ENCODE assay signal across 15 cellular contexts in genomic region chr9:112119225-112120045, GRCh38. TPM values are rescaled to one million over a fixed set of nuclear protein-coding genes. Genes with fewer than 3 reads are reported as not detected.
DNase-seq lines count a peak whose midpoint lies in the region; FAIRE-seq and TF ChIP-seq lines count a peak whose summit lies in the region.
"Had no signal": no experiment of that assay in that cellular context is flagged by ENCODE, and none has a peak within 500 bp of the region (broad histone marks: within the 10 kb centered on the region; RNA-seq: fewer than 3 reads in every experiment).

No MANE protein-coding gene starts in this region.

- no peak overlapping the region for H3K56ac ChIP-seq in H9 (ENCODE audit: insufficient read length, low read depth, low read length)

- H3K27me3 Mint-ChIP-seq in H9 (ENCODE audit: low read depth) (no peaks in the 10 kb centered on the region), osteocyte (ENCODE audit: unreplicated experiment) (no peaks in the 10 kb centered on the region)
- H3K27me3 Mint-ChIP-seq: CD4-positive, CD25-positive, alpha-beta regulatory T cell had no signal

- no peak overlapping the region for H3K4ac ChIP-seq in H9 (ENCODE audit: low read depth, low read length)

- H2AFZ ChIP-seq in H9 (ENCODE audit: low read length), result no peak overlapping the region
- peak overlapping the region; percentile 74 for H2AFZ ChIP-seq in keratinocyte (ENCODE audit: control insufficient read depth, low read length)

- H4K20me1 ChIP-seq in H9 (ENCODE audit: control insufficient read depth, insufficient read depth, insufficient read length) (no peaks in the 10 kb centered on the region), keratinocyte (ENCODE audit: control insufficient read depth, extremely low read depth, insufficient read depth, low read length) (no peaks in the 10 kb centered on the region)

- H3K4me1 Mint-ChIP-seq in H9 (peaks cover 21 to 35% of the 10 kb centered on the region in 2 experiments), osteocyte (ENCODE audit: unreplicated experiment) (no peaks in the 10 kb centered on the region)

- H3K36me3 ChIP-seq in WERI-Rb-1 (peaks cover 50% of the 10 kb centered on the region), keratinocyte (ENCODE audit: control insufficient read depth in 2 of 2, extremely low read depth in 1 of 2, insufficient read depth in 2 of 2, low read length in 2 of 2) (no peaks in the 10 kb centered on the region), H7 (replicated peaks; ENCODE audit: control insufficient read depth, insufficient read depth, low read length) (no peaks in the 10 kb centered on the region; the same call in 1 of the 2 replicates)

- H3K36me3 Mint-ChIP-seq in H9 (ENCODE audit: insufficient read depth in 1 of 3, low read depth in 3 of 3) (peaks cover 0 to 7% (median 3%) of the 10 kb centered on the region in 3 experiments; a peak in 3 of 7 replicates), osteocyte (ENCODE audit: unreplicated experiment) (peaks cover 21% of the 10 kb centered on the region)

- dilution Hi-C loops in keratinocyte (cut with MboI; ENCODE audit: extremely low pct_ligation_motif_present, low sequenced_read_pairs), result loop anchor here (25.0 kb wide), 1 partner anchor 93 kb away; no protein-coding TSS in a partner anchor

- WGBS in H9 (ENCODE audit: extremely low coverage, insufficient read length, low lambda C conversion rate), result no CpG with 5 or more reads among the region's 12 CpGs

- H2BK15ac ChIP-seq in H9 (ENCODE audit: low read depth, low read length), result no peak overlapping the region

- H3K9ac ChIP-seq in H9 (ENCODE audit: extremely low read depth, insufficient read length, low read length) (no peak overlapping the region), keratinocyte (ENCODE audit: control insufficient read depth, extremely low read depth, insufficient read depth, low read length) (peak overlapping the region; percentile 53)

- no peak overlapping the region for H4K5ac ChIP-seq in H9 (ENCODE audit: insufficient read length, low read depth, low read length)

- H3K4me1 ChIP-seq in H9 (ENCODE audit: insufficient read depth, low read length) (0 out of 2 replicates have a peak, but pooled peaks cover 4% of the 10 kb centered on the region), keratinocyte (ENCODE audit: control insufficient read depth, extremely low read depth, insufficient read depth, low read length) (peaks cover 19% of the 10 kb centered on the region)
- H3K4me1 ChIP-seq: spleen had no signal

- no peak overlapping the region for H2AK5ac ChIP-seq in H9 (ENCODE audit: insufficient read length, low read length)

- TF ChIP-seq CTCF in H9 (conservative IDR thresholded peaks at IDR 0.05), result no peak
- no peak for TF ChIP-seq CTCF in WERI-Rb-1 (IDR thresholded peaks at IDR 0.05; ENCODE audit: low read depth, low read length)
- no peak for TF ChIP-seq CTCF in keratinocyte (optimal IDR thresholded peaks at IDR 0.05 in 1 of 3, IDR thresholded peaks at IDR 0.05 in 1 of 3, conservative IDR thresholded peaks at IDR 0.05 in 1 of 3; ENCODE audit: extremely low read depth in 1 of 3, insufficient read depth in 2 of 3, low read length in 3 of 3)
- no peak for TF ChIP-seq CTCF in osteocyte (IDR thresholded peaks at IDR 0.05)

- H3K27me3 ChIP-seq in H9 (ENCODE audit: insufficient read depth, low read length) (no peaks in the 10 kb centered on the region), WERI-Rb-1 (ENCODE audit: insufficient read depth, low read depth, severe bottlenecking) (no peaks in the 10 kb centered on the region), keratinocyte (ENCODE audit: control insufficient read depth, extremely low read depth, insufficient read depth, low read length) (no peaks in the 10 kb centered on the region), H7 (ENCODE audit: control insufficient read depth, insufficient read depth, low read length) (no peaks in the 10 kb centered on the region)
- H3K27me3 ChIP-seq: spleen had no signal

- no peak overlapping the region for H3K4me2 ChIP-seq in H9 (ENCODE audit: insufficient read depth, insufficient read length, low read length)
- H3K4me2 ChIP-seq in keratinocyte (ENCODE audit: control insufficient read depth, extremely low read depth, insufficient read depth, low read depth, low read length), result peak overlapping the region; percentile 83

- H3K27ac ChIP-seq in H9 (ENCODE audit: insufficient read length, low read depth, low read length) (no peak overlapping the region), WERI-Rb-1 (0 out of 2 replicates have a peak overlapping the region, but pooled peaks have one; percentile 5), keratinocyte (ENCODE audit: control insufficient read depth, insufficient read depth, low read length) (peak overlapping the region; percentile 77)
- H3K27ac ChIP-seq: spleen had no signal

- DNase-seq in H9 (no peak), WERI-Rb-1 (peak; percentile 48), keratinocyte (ENCODE audit: low read depth, low spot score) (peak; percentile 77), osteocyte (ENCODE audit: extremely low spot score, unreplicated experiment) (peak; percentile 19), HCEC 1CT (no peak), H7 (no peak), NOMO-1 treated with dmso at 0.1 percent for 144 hours (lab: John Stamatoyannopoulos, UW; ENCODE audit: unreplicated experiment) (no peak), GM19238 (ENCODE audit: insufficient read length, low spot score) (no peak)
- DNase-seq: CD4-positive, CD25-positive, alpha-beta regulatory T cell; immature natural killer cell; NCI-H2029; SHP77; spleen had no signal

- no peak overlapping the region for H3K14ac ChIP-seq in H9 (ENCODE audit: insufficient read depth, low read length)

- FAIRE-seq in keratinocyte (lab: Jason Lieb, UNC), result peak; percentile 82
- FAIRE-seq: endometrium had no signal

- H3K79me2 ChIP-seq in H9 (ENCODE audit: insufficient read depth, low read length), result no peaks in the 10 kb centered on the region
- no peaks in the 10 kb centered on the region for H3K79me2 ChIP-seq in keratinocyte (ENCODE audit: control insufficient read depth, insufficient read depth, low read length)

- no peaks in the 10 kb centered on the region for H3K9me3 ChIP-seq in H9 (ENCODE audit: control insufficient read depth, low read depth, low read length)
- no peaks in the 10 kb centered on the region for H3K9me3 ChIP-seq in WERI-Rb-1 (ENCODE audit: severe bottlenecking)
- H3K9me3 ChIP-seq in keratinocyte (ENCODE audit: control insufficient read depth, low read depth, low read length), result no peaks in the 10 kb centered on the region
- H3K9me3 ChIP-seq: spleen had no signal

- no peak overlapping the region for H3T11ph ChIP-seq in H9 (ENCODE audit: low read length)

- no peak overlapping the region for H4K8ac ChIP-seq in H9 (replicated peaks; ENCODE audit: insufficient read length, low read depth, low read length)

- no peak overlapping the region for H2BK20ac ChIP-seq in H9 (ENCODE audit: low read depth, low read length, poor library complexity, severe bottlenecking)

- H3K4me3 ChIP-seq in WERI-Rb-1 (ENCODE audit: low read depth, low read length) (no peak overlapping the region), keratinocyte (ENCODE audit: control insufficient read depth in 2 of 3, extremely low read depth in 1 of 3, insufficient read depth in 2 of 3, low read depth in 1 of 3, low read length in 3 of 3) (peak overlapping the region in 2 of 3 experiments; percentile 6 to 25), H7 (ENCODE audit: insufficient read depth, low read depth, low read length) (no peak overlapping the region)
- H3K4me3 ChIP-seq: spleen had no signal

- H3K23me2 ChIP-seq in H9 (ENCODE audit: insufficient read length, low read depth, low read length, poor library complexity, severe bottlenecking), result no peaks in the 10 kb centered on the region

- no peak overlapping the region for H3K23ac ChIP-seq in H9 (ENCODE audit: insufficient read length, low read depth, low read length)

- H2BK120ac ChIP-seq in H9 (ENCODE audit: low read depth, low read length, poor library complexity, severe bottlenecking), result no peak overlapping the region

- H2BK12ac ChIP-seq in H9 (ENCODE audit: insufficient read length, low read depth, low read length), result no peak overlapping the region

- H3K9me1 ChIP-seq in keratinocyte (ENCODE audit: control insufficient read depth, extremely low read depth, insufficient read depth, low read length), result no peaks in the 10 kb centered on the region

- H3K18ac ChIP-seq in H9 (ENCODE audit: insufficient read length, low read depth, low read length), result no peak overlapping the region

- no peaks in the 10 kb centered on the region for H3K9me3 Mint-ChIP-seq in H9
- H3K9me3 Mint-ChIP-seq in osteocyte (ENCODE audit: unreplicated experiment), result no peaks in the 10 kb centered on the region
- H3K9me3 Mint-ChIP-seq: activated naive CD4-positive, alpha-beta T cell treated with anti-CD3 and anti-CD28 coated beads, Interleukin-2, amount 50 U/mL, for 72 hours; CD4-positive, CD25-positive, alpha-beta regulatory T cell; immature natural killer cell had no signal

- no peaks in the 10 kb centered on the region for H3K79me1 ChIP-seq in H9 (ENCODE audit: insufficient read depth, low read depth, low read length, poor library complexity, severe bottlenecking)

- H4K91ac ChIP-seq in H9 (ENCODE audit: insufficient read length, low read depth, low read length), result no peak overlapping the region

- no peak overlapping the region; a peak in 1 of 5 replicates for H3K4me3 Mint-ChIP-seq in H9
- H3K4me3 Mint-ChIP-seq in osteocyte (ENCODE audit: unreplicated experiment), result no peak overlapping the region
- H3K4me3 Mint-ChIP-seq: CD4-positive, CD25-positive, alpha-beta regulatory T cell; immature natural killer cell had no signal

- H3K27ac Mint-ChIP-seq in H9 (peak overlapping the region; percentile 9 to 67 (median 13); a peak in 5 of 7 replicates), osteocyte (ENCODE audit: unreplicated experiment) (no peak overlapping the region)

- no peak overlapping the region for H2BK5ac ChIP-seq in H9 (ENCODE audit: insufficient read length, low read length)

RNA-seq across cellular contexts. Expression of gene SUSD1, which starts 55.7 kb away (rescaled TPM):
- total RNA-seq in H9 (2021) (7.7 and 8.1 TPM in 2 replicates), osteocyte (13.4 and 15.0 TPM in 2 replicates)
- polyA plus RNA-seq in keratinocyte, result 2.4 to 3.6 TPM (median 3.3 TPM) in 3 replicates
- 0.79 TPM for polyA plus RNA-seq in keratinocyte (2011; ENCODE audit: low read depth)
- 1.5 and 2.6 TPM in 2 replicates for polyA plus RNA-seq in keratinocyte (2011; cell fraction: cytosol; rRNA removed)
- 2.6 and 3.6 TPM in 2 replicates for polyA plus RNA-seq in keratinocyte (2011; cell fraction: nucleus; rRNA removed)
- 0.73 and 2.9 TPM in 2 replicates for polyA plus RNA-seq in keratinocyte (2012; ENCODE audit: low replicate concordance)
- polyA minus RNA-seq in keratinocyte, result 2.8 to 8.5 TPM (median 4.1 TPM) in 3 replicates
- polyA minus RNA-seq in keratinocyte (2011; cell fraction: cytosol; rRNA and poly(A)+ RNA removed), result 5.8 TPM
- polyA minus RNA-seq in keratinocyte (2011; cell fraction: nucleus; rRNA and poly(A)+ RNA removed), result 4.3 and 7.1 TPM in 2 replicates
- total RNA-seq in H7 (2014; rRNA removed; shearing (Covaris generic)), result 3.0 and 3.5 TPM in 2 replicates

Comparison
In these comparisons a context has a peak if more than half of its experiments do, and no peak if none do; other contexts are left out.
1. DNase-seq: peak in WERI-Rb-1 (single experiment), keratinocyte (single experiment) and osteocyte (single experiment); none in H9 (single experiment), HCEC 1CT (single experiment), H7 (single experiment), NOMO-1 treated with dmso at 0.1 percent for 144 hours (single experiment) and GM19238 (single experiment).
2. H3K4me3 ChIP-seq: peak in keratinocyte (2 of 3); none in WERI-Rb-1 (single experiment) and H7 (single experiment).